Comparison of ENCODE assay signal across 8 cellular contexts in the genomic region with DNA sequence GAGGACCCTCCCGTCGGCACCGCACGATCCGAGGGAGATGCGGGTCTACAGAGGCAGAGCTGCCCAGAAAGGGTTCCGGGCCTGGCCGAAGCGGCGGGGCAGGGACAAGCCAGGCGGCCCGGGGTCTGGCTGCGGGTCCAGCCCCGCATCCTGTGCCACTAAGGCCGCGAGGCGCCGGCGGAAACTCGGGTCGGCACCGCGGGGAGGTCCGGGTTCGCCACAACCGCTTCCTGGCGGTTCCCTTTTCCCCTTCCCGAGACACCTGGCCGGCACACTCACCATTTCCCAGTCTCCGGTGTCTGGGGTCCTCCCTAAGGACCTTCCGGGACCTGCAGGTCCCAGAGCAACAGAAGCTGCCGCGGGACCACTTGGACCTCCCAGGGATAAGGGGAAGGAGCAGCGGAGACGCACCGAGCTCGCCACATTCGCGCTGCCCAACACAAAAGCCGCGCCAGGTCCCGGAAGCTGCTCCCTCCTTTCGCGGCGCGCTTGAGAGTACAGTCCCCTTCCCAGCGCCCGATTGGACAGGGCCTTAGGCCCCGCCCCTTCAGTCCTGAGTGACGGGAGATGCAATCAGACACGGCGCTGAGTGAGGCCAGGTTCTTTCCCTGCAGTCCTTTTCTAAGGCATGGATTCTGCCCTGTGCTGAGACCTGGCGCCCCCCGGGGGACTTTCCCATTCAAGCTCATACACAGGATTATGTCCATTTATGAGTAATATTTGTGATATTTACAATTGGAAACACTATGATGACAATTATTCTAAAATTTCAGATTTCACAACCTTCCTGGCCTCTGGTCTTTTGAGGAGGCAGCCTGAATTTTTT. TPM values are rescaled to one million over a fixed set of nuclear protein-coding genes. Genes with fewer than 3 reads are reported as not detected.
DNase-seq lines count a peak whose midpoint lies in the region; ATAC-seq and TF ChIP-seq lines count a peak whose summit lies in the region.

ZNF670 (minus strand) TSS at position 497 of the 826 bp plus-strand sequence; CDS start at position 282, 215 bp downstream.

- peaks cover 13 to 17% of the 10 kb centered on the region in 2 donors for H3K36me3 Mint-ChIP-seq in CD14-positive monocyte

- peak; percentile 91 for DNase-seq in CD14-positive monocyte (ENCODE audit: low spot score)
- peak; percentile 99 for DNase-seq in NCI-H69 (lab: John Stamatoyannopoulos, UW)
- DNase-seq in activated CD4-positive, alpha-beta T cell treated with anti-CD3 and anti-CD28 coated beads, Interleukin-2, amount 50 U/mL, for 4 hours: peak; percentile 81 to 83
- DNase-seq in ecto neural progenitor cell (ENCODE audit: low spot score): peak; percentile 96
- DNase-seq in lung (ENCODE audit: low spot score): peak; percentile 96
- DNase-seq in stimulated activated CD4-positive, alpha-beta T cell treated with anti-CD3 and anti-CD28 coated beads, TNF-alpha, amount 100 ng/mL, for 24 hours (ENCODE audit: low read depth in 3 of 3): peak; percentile 80 to 93 (median 82)

- TF ChIP-seq CTCF in CD14-positive monocyte (IDR thresholded peaks at IDR 0.05) (no peak), lung (IDR thresholded peaks at IDR 0.05; ENCODE audit: control extremely low read depth, extremely low read depth) (peak; percentile 5)

- H3K27me3 Mint-ChIP-seq in CD14-positive monocyte (ENCODE audit: low read depth in 3 of 3): peaks cover 7 to 10% (median 8%) of the 10 kb centered on the region in 3 donors

- H3K9me3 Mint-ChIP-seq in CD14-positive monocyte: peaks cover 17 to 37% (median 28%) of the 10 kb centered on the region in 7 donors

- peak within 1 kb of the TSS; percentile 76 to 88 (median 84) for H3K27ac Mint-ChIP-seq in CD14-positive monocyte

- H3K9me3 ChIP-seq in lung (ENCODE audit: control insufficient read depth in 2 of 2, insufficient read depth in 1 of 2, low read length in 1 of 2): peaks cover 0 to 2% of the 10 kb centered on the region in 2 donors

- intact Hi-C loops in CD14-positive monocyte (cut with micrococcal nuclease): loop anchor here (10.0 kb wide), 2 partner anchors 144 to 174 kb away; partner anchors contain the start of gene AHCTF1 (in 2 of the 2)

- peak within 1 kb of the TSS; percentile 94 to 97 for H3K4me3 Mint-ChIP-seq in CD14-positive monocyte

- peak within 1 kb of the TSS; percentile 70 for H3K4me3 ChIP-seq in lung

- WGBS in lung, 2 donors: 0 to 1% methylated on average over 50 to 54 of the region's 54 CpGs

- ATAC-seq in GM19372 (IDR thresholded peaks at IDR 0.05; ENCODE audit: low read depth, unreplicated experiment) (peak; percentile 98), HG03521 (IDR thresholded peaks at IDR 0.05; ENCODE audit: unreplicated experiment) (peak; percentile 100), lung (ENCODE audit: insufficient read depth, low FRiP score) (peak; percentile 100)

- no peaks in the 10 kb centered on the region for H3K36me3 ChIP-seq in lung (ENCODE audit: control insufficient read depth in 2 of 2, insufficient read depth in 2 of 2, low read length in 2 of 2)

- peak within 1 kb of the TSS; percentile 83 for H3K27ac ChIP-seq in lung (ENCODE audit: low read depth in 1 of 2, low read length in 1 of 2)

- H3K27me3 ChIP-seq in lung (ENCODE audit: control insufficient read depth, insufficient read depth): no peaks in the 10 kb centered on the region

- H3K4me1 ChIP-seq in lung (ENCODE audit: control insufficient read depth in 2 of 2, insufficient read depth in 2 of 2, low read length in 2 of 2): peaks cover 2 to 3% of the 10 kb centered on the region in 2 donors

- peaks cover 28% of the 10 kb centered on the region for H3K4me1 Mint-ChIP-seq in CD14-positive monocyte

RNA-seq across cellular contexts. Expression of gene ZNF670, which starts in this region (rescaled TPM):
- 1 to 10 TPM in 1 of 2 donors, under 1 TPM in 1; 0.44 to 1.3 TPM for polyA plus RNA-seq in CD14-positive monocyte
- 1 to 10 TPM; 3.3 to 4.6 TPM for total RNA-seq in lung
- 1 to 10 TPM; 1.0 to 2.4 TPM for polyA plus RNA-seq in lung

Comparison
In these comparisons a context has a peak if more than half of its experiments do, and no peak if none do; other contexts are left out.
1. Peak in every context shown above with its lines: DNase-seq, ATAC-seq, H3K4me3 ChIP-seq and H3K27ac ChIP-seq.